Comparison of ENCODE assay signal across 9 cellular contexts in the genomic region with DNA sequence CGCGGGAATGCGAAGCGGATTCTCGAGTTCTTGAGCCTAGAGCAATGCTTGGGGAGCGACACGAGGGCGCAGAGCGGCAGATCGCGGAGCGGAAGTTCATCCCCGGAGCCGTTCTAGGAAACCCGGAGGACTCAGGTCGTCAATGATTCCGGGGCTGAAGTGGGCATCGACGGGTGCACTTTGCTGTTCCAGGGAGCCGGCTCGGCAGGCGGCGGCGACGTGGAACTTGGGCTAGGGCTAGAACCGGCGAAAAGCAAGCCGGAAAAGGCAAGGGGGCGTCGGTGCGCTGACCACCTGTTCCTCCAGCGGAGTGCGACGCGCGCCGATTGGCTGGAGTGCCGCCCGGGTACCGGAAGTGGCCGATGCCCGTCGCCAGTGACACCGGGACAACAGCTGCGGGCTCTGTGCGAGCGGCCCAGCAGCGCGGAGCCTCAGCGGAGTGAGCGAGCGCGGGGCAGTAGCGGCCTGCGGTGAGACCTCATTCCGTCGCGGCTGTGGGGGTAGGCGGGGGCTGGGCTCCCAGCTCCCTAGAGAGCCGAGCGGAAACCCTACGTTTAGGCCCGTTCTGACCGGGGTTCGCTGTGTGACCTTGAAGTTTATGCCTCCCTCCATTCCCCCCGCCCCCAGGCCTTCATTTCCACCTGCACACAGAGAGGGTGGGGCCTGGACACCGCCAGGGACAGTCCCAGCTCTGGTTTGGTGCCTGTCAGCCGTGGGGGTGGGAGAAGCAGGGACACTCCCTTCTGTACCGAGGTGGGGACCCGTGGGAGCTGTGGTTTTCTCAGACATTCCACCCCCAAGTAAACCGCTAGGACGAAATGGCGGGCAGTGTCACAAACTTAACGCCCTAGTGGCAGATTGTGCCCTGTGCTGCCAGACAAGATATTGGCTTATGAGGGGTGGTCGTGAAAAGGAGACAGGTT. TPM values are rescaled to one million over a fixed set of nuclear protein-coding genes. Genes with fewer than 3 reads are reported as not detected.
DNase-seq lines count a peak whose midpoint lies in the region; ATAC-seq, FAIRE-seq and TF ChIP-seq lines count a peak whose summit lies in the region.
"Had no signal": no experiment of that assay in that cellular context is flagged by ENCODE, and none has a peak within 500 bp of the region (broad histone marks: within the 10 kb centered on the region; RNA-seq: fewer than 3 reads in every experiment).

TSS of gene ZFP3 (plus strand) at position 362 of the 923 bp plus-strand sequence. CDS start 13,038 bp downstream, outside the sequence.

- H2AFZ ChIP-seq in astrocyte (ENCODE audit: low read depth, low read length): peak within 1 kb of the TSS; percentile 98

- peaks cover 12% of the 10 kb centered on the region for H3K9me3 ChIP-seq in astrocyte (ENCODE audit: insufficient read depth, low read depth, low read length)
- no peaks in the 10 kb centered on the region for H3K9me3 ChIP-seq in skeletal muscle satellite cell (replicated peaks; ENCODE audit: low read length)

- H3K9ac ChIP-seq in astrocyte (ENCODE audit: low read length): peak within 1 kb of the TSS; percentile 75
- H3K9ac ChIP-seq in skeletal muscle satellite cell (ENCODE audit: low read depth, low read length): peak within 1 kb of the TSS; percentile 76

- H3K36me3 ChIP-seq in astrocyte (ENCODE audit: insufficient read depth, low read length): no peaks in the 10 kb centered on the region
- H3K36me3 ChIP-seq in skeletal muscle satellite cell (ENCODE audit: insufficient read depth, low read length): no peaks in the 10 kb centered on the region

- peaks cover 35% of the 10 kb centered on the region for H3K9me3 Mint-ChIP-seq in astrocyte (ENCODE audit: unreplicated experiment)

- no peaks in the 10 kb centered on the region for H3K79me2 ChIP-seq in astrocyte (ENCODE audit: insufficient read depth, low read length)

- H3K4me3 ChIP-seq in astrocyte (ENCODE audit: insufficient read depth, low read depth, low read length) (peak within 1 kb of the TSS; percentile 69), skeletal muscle satellite cell (ENCODE audit: low read length) (peak within 1 kb of the TSS; percentile 77)

- H3K4me1 Mint-ChIP-seq in astrocyte (ENCODE audit: low read depth, unreplicated experiment): no peaks in the 10 kb centered on the region

- no peaks in the 10 kb centered on the region for H4K20me1 ChIP-seq in astrocyte (ENCODE audit: insufficient read depth, low read length)

- no peak for FAIRE-seq in astrocyte (lab: Jason Lieb, UNC)
- FAIRE-seq: endometrium had no signal

- H3K27ac Mint-ChIP-seq in astrocyte (ENCODE audit: unreplicated experiment): no peak within 1 kb of the TSS

- DNase-seq in DMS114 treated with DMSO at 0.1 percent for 48 hours (lab: John Stamatoyannopoulos, UW; ENCODE audit: unreplicated experiment) (peak; percentile 73), M059J (ENCODE audit: low read depth) (peak; percentile 77), T-helper 1 cell (peak; percentile 27 to 86 (median 55)), astrocyte (ENCODE audit: low read depth) (peak; percentile 82), hippocampal formation (lab: John Stamatoyannopoulos, UW) (peak; percentile 81 to 82), LoVo (ENCODE audit: low spot score) (no peak)

- H3K27me3 Mint-ChIP-seq in astrocyte (ENCODE audit: low read depth, unreplicated experiment): no peaks in the 10 kb centered on the region

- H3K4me2 ChIP-seq in astrocyte (ENCODE audit: low read length) (peak within 1 kb of the TSS; percentile 87), skeletal muscle satellite cell (ENCODE audit: low read length) (peak within 1 kb of the TSS; percentile 82)

- ATAC-seq in GM21423 (IDR thresholded peaks at IDR 0.05; ENCODE audit: unreplicated experiment): peak; percentile 77

- H3K36me3 Mint-ChIP-seq in astrocyte (ENCODE audit: low read depth, unreplicated experiment): peaks cover 6% of the 10 kb centered on the region

- no peak within 1 kb of the TSS for H3K27ac ChIP-seq in astrocyte (ENCODE audit: low read depth, low read length)

- H3K4me1 ChIP-seq in astrocyte (ENCODE audit: insufficient read depth, low read length) (no peaks in the 10 kb centered on the region), skeletal muscle satellite cell (ENCODE audit: control insufficient read depth, insufficient read depth, low read length) (peaks cover 11% of the 10 kb centered on the region)

- peaks cover 4% of the 10 kb centered on the region for H3K27me3 ChIP-seq in astrocyte (ENCODE audit: insufficient read depth, low read length)
- H3K27me3 ChIP-seq in skeletal muscle satellite cell (ENCODE audit: control insufficient read depth, insufficient read depth, low read length): no peaks in the 10 kb centered on the region

- TF ChIP-seq CTCF in astrocyte (IDR thresholded peaks at IDR 0.05; ENCODE audit: insufficient read depth, low read depth, low read length): peak; percentile 3

- H3K4me3 Mint-ChIP-seq in astrocyte (ENCODE audit: unreplicated experiment): no peak within 1 kb of the TSS

RNA-seq across cellular contexts. Expression of gene ZFP3, which starts in this region (rescaled TPM):
- total RNA-seq in M059J (2014; rRNA removed; shearing (Covaris generic)): 2.2 and 3.2 TPM in 2 replicates
- not detected in 2 replicates for total RNA-seq in astrocyte
- total RNA-seq in skeletal muscle satellite cell (2012; rRNA removed): 0.76 and 0.87 TPM in 2 replicates

Comparison
In these comparisons a context has a peak if more than half of its experiments do, and no peak if none do; other contexts are left out.
1. Peak in DNase-seq, H3K4me3 ChIP-seq, H3K9ac ChIP-seq and H3K4me2 ChIP-seq in astrocyte; RNA of the gene not detected or under 1 TPM.